ENCODE assay signal across 10 cellular contexts in genomic region chr6:36413489-36414153, GRCh38. TPM values are rescaled to one million over a fixed set of nuclear protein-coding genes. Genes with fewer than 3 reads are reported as not detected.
"Had no signal": no experiment of that assay in that cellular context is flagged by ENCODE, and none has a peak within 500 bp of the region (broad histone marks: within the 10 kb centered on the region; RNA-seq: fewer than 3 reads in every experiment).

No MANE protein-coding gene starts in this region.

- ATAC-seq: HCT116 had no signal

- H3K36me3 ChIP-seq: HAP-1 had no signal

- H3K4me2 ChIP-seq: KMS-11 had no signal

- H3K4me3 ChIP-seq: HAP-1 had no signal

- H3K27ac ChIP-seq: HL-60, KMS-11 had no signal

- H3K4me1 ChIP-seq: HAP-1 had no signal

- H3K9ac ChIP-seq: KMS-11 had no signal

- DNase-seq: GOT3, H7, IMR-90, KBM-7 had no signal

RNA-seq across cellular contexts. Expression of gene ETV7, which starts 26.2 kb away (rescaled TPM):
- total RNA-seq: HT1080 had no signal

RNA-seq across cellular contexts. Expression of gene PXT1, which starts 29.0 kb away (rescaled TPM):
- total RNA-seq: H4, HT1080, IMR-90 had no signal
- polyA plus RNA-seq: IMR-90 had no signal
